ENCODE assay signal across 26 cellular contexts in genomic region chr11:77144196-77144853, GRCh38. TPM values are rescaled to one million over a fixed set of nuclear protein-coding genes. Genes with fewer than 3 reads are reported as not detected.
DNase-seq lines count a peak whose midpoint lies in the region; ATAC-seq lines count a peak whose summit lies in the region.
"Had no signal": no experiment of that assay in that cellular context is flagged by ENCODE, and none has a peak within 500 bp of the region (broad histone marks: within the 10 kb centered on the region; RNA-seq: fewer than 3 reads in every experiment).

No MANE protein-coding gene starts in this region.

- peaks cover 73% of the 10 kb centered on the region for H3K27me3 Mint-ChIP-seq in activated naive CD4-positive, alpha-beta T cell treated with anti-CD3 and anti-CD28 coated beads, Interleukin-2, amount 10 ng/mL, durations not matched to agents 7 days and 5 days

- no peak overlapping the region for H3K4me3 Mint-ChIP-seq in activated naive CD4-positive, alpha-beta T cell treated with anti-CD3 and anti-CD28 coated beads, Interleukin-2, amount 10 ng/mL, durations not matched to agents 7 days and 5 days
- H3K4me3 Mint-ChIP-seq: CD14-positive monocyte had no signal

- CTCF ChIA-PET in activated naive CD4-positive, alpha-beta T cell treated with anti-CD3 and anti-CD28 coated beads, Interleukin-2, amount 10 ng/mL, durations not matched to agents 7 days and 5 days (lab: Charles Lee), result interaction anchor here (1.0 to 2.1 kb wide), 3 partner anchors 17 to 52 kb away, joined by 3 to 9 read pairs (median 4); no protein-coding TSS in a partner anchor

- no peak for ATAC-seq in Right ventricle myocardium superior (ENCODE audit: poor library complexity)
- no peak for ATAC-seq in left cardiac atrium
- ATAC-seq in left lobe of liver, result peak; percentile 39
- no peak for ATAC-seq in HG02840 (IDR thresholded peaks at IDR 0.05; ENCODE audit: low FRiP score, unreplicated experiment)
- ATAC-seq: Right ventricle myocardium inferior had no signal

- no peak overlapping the region for H3K27ac ChIP-seq in caudate nucleus (ENCODE audit: low read depth, low read length)
- H3K27ac ChIP-seq: PC-9 had no signal

- intact Hi-C loops in Right ventricle myocardium superior (cut with DNase I) (no loop called here), left cardiac atrium (cut with DNase I) (no loop called here)

- DNase-seq in Right ventricle myocardium superior (peak; percentile 22), left cardiac atrium (no peak), NCI-H69 (lab: John Stamatoyannopoulos, UW) (peak; percentile 20), left lobe of liver (ENCODE audit: low spot score) (no peak), T-helper 9 cell (no peak), caudate nucleus (lab: John Stamatoyannopoulos, UW) (no peak)
- no peak for DNase-seq in activated naive CD4-positive, alpha-beta T cell treated with anti-CD3 and anti-CD28 coated beads, Interleukin-2, amount 10 ng/mL, durations not matched to agents 7 days and 5 days
- DNase-seq: 8988T, ACHN, BE2C, KG1, MG63, NCI-H1105 treated with DMSO at 0.1 percent for 48 hours, NCI-H146, NCI-H1930, NCI-H2107, NCI-H345, NCI-H526, PC-9 had no signal

- H3K4me1 Mint-ChIP-seq in activated naive CD4-positive, alpha-beta T cell treated with anti-CD3 and anti-CD28 coated beads, Interleukin-2, amount 10 ng/mL, durations not matched to agents 7 days and 5 days, result peaks cover 26% of the 10 kb centered on the region

- H3K9me3 Mint-ChIP-seq in activated naive CD4-positive, alpha-beta T cell treated with anti-CD3 and anti-CD28 coated beads, Interleukin-2, amount 10 ng/mL, durations not matched to agents 7 days and 5 days, result no peaks in the 10 kb centered on the region
- H3K9me3 Mint-ChIP-seq: CD14-positive monocyte had no signal

- no peaks in the 10 kb centered on the region for H3K36me3 Mint-ChIP-seq in activated naive CD4-positive, alpha-beta T cell treated with anti-CD3 and anti-CD28 coated beads, Interleukin-2, amount 10 ng/mL, durations not matched to agents 7 days and 5 days

- no peak overlapping the region for H3K27ac Mint-ChIP-seq in activated naive CD4-positive, alpha-beta T cell treated with anti-CD3 and anti-CD28 coated beads, Interleukin-2, amount 10 ng/mL, durations not matched to agents 7 days and 5 days

RNA-seq across cellular contexts. Expression of gene MYO7A, which starts 16.3 kb away (rescaled TPM):
- total RNA-seq in Right ventricle myocardium superior (4.4 TPM), left cardiac atrium (10 to 100 TPM in 1 of 2 donors, 1 to 10 TPM in 1; 7.5 to 11.1 TPM), left lobe of liver (38.5 TPM)

RNA-seq across cellular contexts. Expression of gene OMP, which starts 41.7 kb away (rescaled TPM):
- total RNA-seq in Right ventricle myocardium superior (not detected), left cardiac atrium (under 1 TPM in 1 of 2 donors, not detected in 1; 0.97 TPM), left lobe of liver (3.4 TPM)
- total RNA-seq: Daoy, G401, Right ventricle myocardium inferior, RPMI7951, SK-MEL-5 had no signal

Comparison
In these comparisons a context has a peak if more than half of its experiments do, and no peak if none do; other contexts are left out.
1. DNase-seq: peak in Right ventricle myocardium superior (single experiment) and NCI-H69 (single experiment); none in left cardiac atrium (single experiment), left lobe of liver (single experiment), T-helper 9 cell (single experiment), activated naive CD4-positive, alpha-beta T cell treated with anti-CD3 and anti-CD28 coated beads, Interleukin-2, amount 10 ng/mL, durations not matched to agents 7 days and 5 days (single experiment) and caudate nucleus (0 of 61).